Comparison of ENCODE assay signal across 8 cellular contexts in genomic region chr10:75395171-75395954, GRCh38. TPM values are rescaled to one million over a fixed set of nuclear protein-coding genes. Genes with fewer than 3 reads are reported as not detected.
DNase-seq lines count a peak whose midpoint lies in the region; ATAC-seq, FAIRE-seq and TF ChIP-seq lines count a peak whose summit lies in the region.

No MANE protein-coding gene starts in this region.

- CTCF ChIA-PET in endothelial cell of umbilical vein (lab: Charles Lee): interaction anchor here (0.6 to 2.6 kb wide), 22 partner anchors 9 to 1720 kb away, joined by 3 to 14 read pairs (median 4); no protein-coding TSS in a partner anchor

- no peak overlapping the region for H3K9ac ChIP-seq in endothelial cell of umbilical vein (replicated peaks; ENCODE audit: extremely low read depth, insufficient read depth, low read length)

- H3K4me1 ChIP-seq in endothelial cell of umbilical vein (ENCODE audit: control insufficient read depth, extremely low read depth, insufficient read depth, low read length) (peaks cover 31% of the 10 kb centered on the region), mucosa of descending colon (ENCODE audit: low read depth) (peaks cover 8% of the 10 kb centered on the region)

- no peak overlapping the region for H3K27ac ChIP-seq in endothelial cell of umbilical vein (ENCODE audit: insufficient read depth, low read depth, low read length)

- peak; percentile 83 to 92 for TF ChIP-seq CTCF in endothelial cell of umbilical vein (IDR thresholded peaks at IDR 0.05; ENCODE audit: extremely low read depth in 1 of 2, insufficient read depth in 1 of 2, low read depth in 1 of 2, low read length in 2 of 2)
- TF ChIP-seq CTCF in mucosa of descending colon (IDR thresholded peaks at IDR 0.05): peak; percentile 89

- no peaks in the 10 kb centered on the region for H3K9me1 ChIP-seq in endothelial cell of umbilical vein (replicated peaks; ENCODE audit: control insufficient read depth, extremely low read depth, insufficient read depth, low read length)

- FAIRE-seq in endothelial cell of umbilical vein (lab: Jason Lieb, UNC): no peak

- TF ChIP-seq POLR2A in endothelial cell of umbilical vein (IDR thresholded peaks at IDR 0.05; ENCODE audit: low read depth, low read length): no peak

- no peaks in the 10 kb centered on the region for H4K20me1 ChIP-seq in endothelial cell of umbilical vein (replicated peaks; ENCODE audit: control insufficient read depth, extremely low read depth, insufficient read depth, low read length)

- DNase-seq in Daoy (ENCODE audit: low read depth) (peak; percentile 33), LHCN-M2 (ENCODE audit: low read depth) (peak; percentile 7), endothelial cell of umbilical vein (ENCODE audit: low read depth, low spot score) (peak; percentile 27), mucosa of descending colon (peak; percentile 48 to 82 (median 73)), occipital lobe (lab: John Stamatoyannopoulos, UW) (no peak), NCI-H524 (lab: John Stamatoyannopoulos, UW) (no peak), NCI-H345 treated with DMSO at 0.1 percent for 48 hours (lab: John Stamatoyannopoulos, UW; ENCODE audit: unreplicated experiment) (no peak)

- peak overlapping the region; percentile 48 for H2AFZ ChIP-seq in endothelial cell of umbilical vein (ENCODE audit: low read depth, low read length)

- H3K9me3 ChIP-seq in endothelial cell of umbilical vein (replicated peaks; ENCODE audit: control insufficient read depth, insufficient read depth, low read length): no peaks in the 10 kb centered on the region
- H3K9me3 ChIP-seq in mucosa of descending colon: no peaks in the 10 kb centered on the region

- peaks cover 6 to 25% of the 10 kb centered on the region in 2 experiments for H3K27me3 ChIP-seq in endothelial cell of umbilical vein (ENCODE audit: control insufficient read depth in 2 of 2, insufficient read depth in 2 of 2, low read length in 2 of 2)

- no peaks in the 10 kb centered on the region for H3K36me3 ChIP-seq in endothelial cell of umbilical vein (ENCODE audit: control insufficient read depth in 2 of 2, extremely low read depth in 1 of 2, insufficient read depth in 2 of 2, low read length in 2 of 2)
- no peaks in the 10 kb centered on the region for H3K36me3 ChIP-seq in mucosa of descending colon (ENCODE audit: low read depth)

- ATAC-seq in mucosa of descending colon: peak; percentile 72
- no peak for ATAC-seq in HG03097 (IDR thresholded peaks at IDR 0.05; ENCODE audit: low FRiP score, unreplicated experiment)

- H3K4me3 ChIP-seq in endothelial cell of umbilical vein (replicated peaks in 1 of 3; ENCODE audit: insufficient read depth in 1 of 3, low read depth in 1 of 3, low read length in 3 of 3) (peak overlapping the region in 1 of 3 experiments; percentile 11), mucosa of descending colon (peak overlapping the region; percentile 4)

- H3K79me2 ChIP-seq in endothelial cell of umbilical vein (ENCODE audit: control insufficient read depth, insufficient read depth, low read length): peaks cover 9% of the 10 kb centered on the region

- POLR2A ChIA-PET in endothelial cell of umbilical vein (lab: Charles Lee): no interaction called here

- intact Hi-C loops in endothelial cell of umbilical vein (cut with micrococcal nuclease) (loop anchor here (5.0 kb wide), 2 partner anchors 163 to 1717 kb away; no protein-coding TSS in a partner anchor), mucosa of descending colon (cut with DNase I, micrococcal nuclease) (loop anchor here (10.0 kb wide), 2 partner anchors 519 to 639 kb away; no protein-coding TSS in a partner anchor)

- no TSS peak for BruUV-seq in endothelial cell of umbilical vein (replicated peaks; lab: Mats Ljungman, UMichigan)

- dilution Hi-C loops in endothelial cell of umbilical vein (cut with MboI; ENCODE audit: extremely low pct_ligation_motif_present, low sequenced_read_pairs): no loop called here

- H3K4me2 ChIP-seq in endothelial cell of umbilical vein (ENCODE audit: insufficient read depth, low read length): peak overlapping the region; percentile 62

TF ChIP-seq in endothelial cell of umbilical vein, 7 proteins besides CTCF, POLR2A, EP300 and RAD21:
- TF ChIP-seq JUN (IDR thresholded peaks at IDR 0.05; ENCODE audit: borderline replicate concordance, insufficient read depth, insufficient read length, low read depth) (no peak), GATA2 (IDR thresholded peaks at IDR 0.05; ENCODE audit: insufficient read depth, insufficient read length, low read depth, low read length) (no peak), POLR2AphosphoS5 (IDR thresholded peaks at IDR 0.05; ENCODE audit: insufficient read depth, low read depth, low read length) (no peak), MYC (IDR thresholded peaks at IDR 0.05; ENCODE audit: low read depth, low read length) (no peak), MAX (IDR thresholded peaks at IDR 0.05; ENCODE audit: insufficient read depth, insufficient read length) (no peak), EZH2 (IDR thresholded peaks at IDR 0.05; ENCODE audit: borderline replicate concordance, low read depth, low read length, severe bottlenecking) (no peak), FOS (IDR thresholded peaks at IDR 0.05; ENCODE audit: borderline replicate concordance, insufficient read depth, low read length) (no peak)

RNA-seq across cellular contexts. Expression of gene ZNF503, which starts 6.2 kb away (rescaled TPM):
- 3.7 and 5.7 TPM in 2 replicates for total RNA-seq in Daoy (2014; rRNA removed; shearing (Covaris generic))
- 3.8 and 4.1 TPM in 2 replicates for total RNA-seq in LHCN-M2 (2014; rRNA removed)
- 3.5 TPM for polyA plus RNA-seq in LHCN-M2 (2012)
- total RNA-seq in endothelial cell of umbilical vein: 2.2 and 2.7 TPM in 2 replicates
- polyA plus RNA-seq in endothelial cell of umbilical vein: 0.58 and 0.73 TPM in 2 replicates
- polyA plus RNA-seq in endothelial cell of umbilical vein (2011; cell fraction: cytosol; rRNA removed): 0.28 and 0.37 TPM in 2 replicates
- polyA plus RNA-seq in endothelial cell of umbilical vein (2011; cell fraction: nucleus; rRNA removed): 0.37 and 0.39 TPM in 2 replicates
- 0.23 and 0.45 TPM in 2 replicates for polyA plus RNA-seq in endothelial cell of umbilical vein (2012)
- 0.40 and 0.66 TPM in 2 replicates for polyA minus RNA-seq in endothelial cell of umbilical vein
- 6.3 TPM for polyA minus RNA-seq in endothelial cell of umbilical vein (2011; cell fraction: cytosol; rRNA and poly(A)+ RNA removed)
- 0.48 and 1.2 TPM in 2 replicates for polyA minus RNA-seq in endothelial cell of umbilical vein (2011; cell fraction: nucleus; rRNA and poly(A)+ RNA removed)
- total RNA-seq in mucosa of descending colon: 10 to 100 TPM in 1 of 3 donors, 1 to 10 TPM in 2; 3.7 to 32.3 (median 6.1) TPM
- total RNA-seq in occipital lobe: 1.1 TPM

RNA-seq across cellular contexts. Expression of gene LRMDA, which starts 36.1 kb away (rescaled TPM):
- 1.6 TPM in 1 of 2 replicates, not detected in the other for total RNA-seq in Daoy (2014; rRNA removed; shearing (Covaris generic))
- total RNA-seq in LHCN-M2 (2014; rRNA removed) (not detected in 2 replicates), endothelial cell of umbilical vein (5.1 and 9.7 TPM in 2 replicates), mucosa of descending colon (10 to 100 TPM in 2 of 3 donors, 1 to 10 TPM in 1; 9.4 to 14.9 (median 10.3) TPM), occipital lobe (0.62 TPM)
- 0.22 TPM for polyA plus RNA-seq in LHCN-M2 (2012)
- 7.0 and 18.0 TPM in 2 replicates for polyA plus RNA-seq in endothelial cell of umbilical vein
- 5.3 and 11.2 TPM in 2 replicates for polyA plus RNA-seq in endothelial cell of umbilical vein (2011; cell fraction: cytosol; rRNA removed)
- polyA plus RNA-seq in endothelial cell of umbilical vein (2011; cell fraction: nucleus; rRNA removed): 3.7 and 6.1 TPM in 2 replicates
- 0.27 and 1.6 TPM in 2 replicates for polyA plus RNA-seq in endothelial cell of umbilical vein (2012)
- 6.9 and 22.5 TPM in 2 replicates for polyA minus RNA-seq in endothelial cell of umbilical vein
- not detected for polyA minus RNA-seq in endothelial cell of umbilical vein (2011; cell fraction: cytosol; rRNA and poly(A)+ RNA removed)
- polyA minus RNA-seq in endothelial cell of umbilical vein (2011; cell fraction: nucleus; rRNA and poly(A)+ RNA removed): 23.9 and 26.9 TPM in 2 replicates

Comparison
In these comparisons a context has a peak if more than half of its experiments do, and no peak if none do; other contexts are left out.
1. DNase-seq: peak in Daoy (single experiment), LHCN-M2 (single experiment), endothelial cell of umbilical vein (single experiment) and mucosa of descending colon (3 of 3); none in occipital lobe (single experiment), NCI-H524 (0 of 2) and NCI-H345 treated with DMSO at 0.1 percent for 48 hours (single experiment).